In the genomic region with DNA sequence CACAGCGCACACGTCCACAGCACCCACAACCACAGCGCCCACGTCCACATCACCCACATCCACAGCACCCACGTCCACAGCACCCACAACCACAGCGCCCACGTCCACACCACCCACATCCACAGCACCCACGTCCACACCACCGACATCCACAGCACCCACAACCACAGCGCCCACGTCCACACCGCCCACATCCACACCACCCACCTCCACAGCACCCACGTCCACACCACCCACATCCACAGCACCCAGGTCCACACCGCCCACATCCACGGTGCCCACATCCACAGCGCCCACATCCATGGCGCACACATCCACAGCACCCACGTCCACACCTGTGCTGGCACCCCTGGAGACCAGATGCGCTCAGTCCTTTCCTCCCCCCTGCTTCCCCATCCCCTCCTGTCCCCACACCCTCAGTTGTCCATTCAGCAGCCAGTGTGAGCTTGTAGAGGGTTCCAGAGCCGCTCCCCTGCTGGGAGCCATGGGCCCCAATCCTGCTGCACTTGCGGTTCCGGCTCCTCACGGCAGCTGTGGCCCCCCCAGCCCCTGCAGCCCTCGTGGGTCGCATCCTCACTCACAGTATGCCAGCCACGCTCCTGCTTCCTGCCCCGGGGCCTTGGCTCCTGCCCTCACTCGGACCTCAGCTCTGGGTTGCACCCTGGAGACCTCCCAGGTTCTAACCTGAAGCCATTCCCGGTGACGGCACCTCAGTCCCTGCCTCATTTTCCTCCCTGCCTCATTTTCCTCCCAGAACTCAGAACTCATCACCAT, we compare ENCODE assay signal across 22 cellular contexts. TPM values are rescaled to one million over a fixed set of nuclear protein-coding genes. Genes with fewer than 3 reads are reported as not detected.
A peak's percentile ranks its signal among the peaks of the same experiment; 100 is the strongest.
DNase-seq lines count a peak whose midpoint lies in the region; ATAC-seq, FAIRE-seq and TF ChIP-seq lines count a peak whose summit lies in the region.
"Had no signal": no experiment of that assay in that cellular context is flagged by ENCODE, and none has a peak within 500 bp of the region (broad histone marks: within the 10 kb centered on the region; RNA-seq: fewer than 3 reads in every experiment).

No MANE protein-coding gene starts in this region.

- H3K4me3 ChIP-seq in HCT116 (replicated peaks in 1 of 2; ENCODE audit: low read depth in 1 of 2, low read length in 2 of 2), result no peak overlapping the region
- no peak overlapping the region for H3K4me3 ChIP-seq in HEK293 (ENCODE audit: low read depth, low read length)
- H3K4me3 ChIP-seq in H1 (ENCODE audit: extremely low read depth in 1 of 4, insufficient read depth in 2 of 4, low read depth in 3 of 4, low read length in 4 of 4), result no peak overlapping the region
- peak overlapping the region in 1 of 2 donors; percentile 69 for H3K4me3 ChIP-seq in neuronal stem cell (ENCODE audit: low read length in 2 of 2)

- H3K9me3 ChIP-seq in HCT116 (ENCODE audit: control insufficient read depth in 1 of 2, insufficient read depth in 1 of 2, low read depth in 1 of 2, low read length in 2 of 2) (peaks cover 0 to 4% of the 10 kb centered on the region in 2 experiments; a peak in 1 of 4 replicates), HEK293 (ENCODE audit: control insufficient read depth, insufficient read depth, low read depth, low read length) (no peaks in the 10 kb centered on the region), H1 (ENCODE audit: insufficient read depth in 2 of 2, low read depth in 1 of 2, low read length in 1 of 2) (peaks cover 3 to 27% of the 10 kb centered on the region in 2 experiments; a peak in 3 of 4 replicates), neuronal stem cell (replicated peaks in 1 of 2; ENCODE audit: control insufficient read depth in 2 of 2, insufficient read depth in 1 of 2, low read depth in 1 of 2, low read length in 2 of 2) (peaks cover 0 to 5% of the 10 kb centered on the region in 2 donors)

- no TSS peak for BruUV-seq in HCT116 (replicated peaks; lab: Mats Ljungman, UMichigan)

- no peak overlapping the region for H3K23ac ChIP-seq in H1 (ENCODE audit: insufficient read length)
- H3K23ac ChIP-seq in neuronal stem cell (ENCODE audit: low read depth, low read length, poor library complexity), result no peak overlapping the region

- no peaks in the 10 kb centered on the region for H3K79me2 ChIP-seq in HCT116 (ENCODE audit: insufficient read depth, low read length)
- no peaks in the 10 kb centered on the region for H3K79me2 ChIP-seq in H1 (ENCODE audit: control insufficient read depth in 1 of 2, insufficient read depth in 2 of 2, low read length in 2 of 2)

- no peak overlapping the region for H4K91ac ChIP-seq in H1 (replicated peaks; ENCODE audit: insufficient read length, low read length)
- H4K91ac ChIP-seq in neuronal stem cell (ENCODE audit: low read depth, low read length, poor library complexity), result no peak overlapping the region

- ATAC-seq in HCT116, result no peak
- ATAC-seq in GM21723 (IDR thresholded peaks at IDR 0.05; ENCODE audit: unreplicated experiment), result no peak
- ATAC-seq: HepG2 had no signal

- H3K9ac ChIP-seq in HCT116 (ENCODE audit: low read length) (no peak overlapping the region), H1 (replicated peaks in 1 of 4; ENCODE audit: extremely low read depth in 1 of 4, low read depth in 3 of 4, low read length in 3 of 4) (no peak overlapping the region), neuronal stem cell (ENCODE audit: low read depth, low read length, poor library complexity) (peak overlapping the region; percentile 50)

- H3K36me3 ChIP-seq in HCT116 (ENCODE audit: control insufficient read depth in 1 of 2, insufficient read depth in 2 of 2, low read length in 2 of 2) (no peaks in the 10 kb centered on the region), HEK293 (ENCODE audit: control insufficient read depth in 2 of 2, insufficient read depth in 1 of 2, low read length in 2 of 2) (no peaks in the 10 kb centered on the region), H1 (ENCODE audit: control insufficient read depth in 2 of 4, insufficient read depth in 4 of 4, low read length in 3 of 4) (no peaks in the 10 kb centered on the region), neuronal stem cell (replicated peaks in 1 of 2; ENCODE audit: control insufficient read depth in 2 of 2, insufficient read depth in 2 of 2, low read length in 2 of 2) (no peaks in the 10 kb centered on the region)

- H3K23me2 ChIP-seq in H1 (ENCODE audit: low read depth, low read length), result no peaks in the 10 kb centered on the region

- no peak overlapping the region for H3K56ac ChIP-seq in H1 (replicated peaks; ENCODE audit: insufficient read length, low read depth, low read length)

- H2AK5ac ChIP-seq in H1 (ENCODE audit: low read depth, low read length), result no peak overlapping the region
- no peak overlapping the region for H2AK5ac ChIP-seq in neuronal stem cell (ENCODE audit: low read depth, low read length)

- RAD21 ChIA-PET in HCT116 (lab: Charles Lee; ENCODE audit: low non-redundant PET in 1 of 2, low total read pairs in 2 of 2, uncharacterized antibody in 2 of 2, unreplicated experiment in 2 of 2), result no interaction called here

- CTCF ChIA-PET in HCT116 (lab: Charles Lee), result no interaction called here
- CTCF ChIA-PET in HEK293 (lab: Yijun Ruan, JAX), result no interaction called here
- CTCF ChIA-PET in H1 (lab: Charles Lee; ENCODE audit: partially characterized antibody), result interaction anchor here (1.2 kb wide), 1 partner anchor 107 kb away, joined by 3 read pairs; no protein-coding TSS in a partner anchor

- H2BK15ac ChIP-seq in H1 (ENCODE audit: low read length), result no peak overlapping the region
- H2BK15ac ChIP-seq in neuronal stem cell (ENCODE audit: low read length), result peak overlapping the region; percentile 12

- no peak for DNase-seq in HCT116 (ENCODE audit: low read depth, low spot score)
- no peak for DNase-seq in H1 (ENCODE audit: low read depth in 1 of 2, low spot score in 2 of 2)
- no peak for DNase-seq in neuronal stem cell (ENCODE audit: low spot score)
- DNase-seq in NCI-H1694 (lab: John Stamatoyannopoulos, UW), result no peak
- DNase-seq in EL, result no peak
- DNase-seq in AG20443 (ENCODE audit: low spot score), result no peak
- DNase-seq: ACHN; AML-193; DMS79; KBM-7; NCI-H1105; NCI-H2107; NCI-H510A; NCI-H748 treated with DMSO at 0.1 percent for 48 hours; NK-92 treated with Interleukin-12 subunit alpha and Interleukin-12 subunit beta, amount 100 ng/mL, for 24 hours; SHP77 had no signal

- H2AFZ ChIP-seq in HCT116 (ENCODE audit: low read depth, low read length, poor library complexity, severe bottlenecking), result no peak overlapping the region
- H2AFZ ChIP-seq in H1 (ENCODE audit: low read length), result no peak overlapping the region
- H2AFZ ChIP-seq in neuronal stem cell (ENCODE audit: low read length), result no peak overlapping the region

- H3K4me1 ChIP-seq in HCT116 (ENCODE audit: control insufficient read depth in 1 of 2, insufficient read depth in 2 of 2, low read length in 2 of 2) (peaks cover 18 to 31% of the 10 kb centered on the region in 2 experiments), HEK293 (ENCODE audit: control insufficient read depth, insufficient read depth, low read length) (no peaks in the 10 kb centered on the region), H1 (replicated peaks in 1 of 4; ENCODE audit: control insufficient read depth in 3 of 4, insufficient read depth in 4 of 4, low read length in 3 of 4) (peaks cover 0 to 6% (median 4%) of the 10 kb centered on the region in 4 experiments; a peak in 2 of 7 replicates), neuronal stem cell (ENCODE audit: control insufficient read depth in 2 of 2, insufficient read depth in 1 of 2, low read depth in 1 of 2, low read length in 2 of 2) (peaks cover 0 to 7% of the 10 kb centered on the region in 2 donors)

- peak overlapping the region; percentile 48; the same call in 1 of the 2 replicates for H3K27ac ChIP-seq in HCT116 (ENCODE audit: low read depth, low read length)
- no peak overlapping the region for H3K27ac ChIP-seq in HEK293 (ENCODE audit: extremely low read depth, low read depth, low read length)
- no peak overlapping the region for H3K27ac ChIP-seq in H1 (ENCODE audit: low read depth, low read length)
- no peak overlapping the region for H3K27ac ChIP-seq in neuronal stem cell (replicated peaks; ENCODE audit: low read length)
- H3K27ac ChIP-seq: C4-2B had no signal

- H4K20me1 ChIP-seq in HCT116 (ENCODE audit: insufficient read depth) (no peaks in the 10 kb centered on the region), H1 (replicated peaks in 1 of 2; ENCODE audit: control insufficient read depth in 1 of 2, insufficient read depth in 2 of 2, low read length in 2 of 2) (no peaks in the 10 kb centered on the region)

- H3K4ac ChIP-seq in H1 (replicated peaks; ENCODE audit: insufficient read length, low read depth, low read length), result no peak overlapping the region
- no peak overlapping the region for H3K4ac ChIP-seq in neuronal stem cell (ENCODE audit: low read length)

- no peak overlapping the region for H2BK5ac ChIP-seq in H1 (ENCODE audit: low read depth, low read length)
- peak overlapping the region; percentile 71 for H2BK5ac ChIP-seq in neuronal stem cell (ENCODE audit: low read length)

- no peak for TF ChIP-seq RAD21 in HCT116 (IDR thresholded peaks at IDR 0.05; ENCODE audit: low read depth)
- TF ChIP-seq RAD21 in H1 (IDR thresholded peaks at IDR 0.05 in 1 of 2, conservative IDR thresholded peaks at IDR 0.05 in 1 of 2; ENCODE audit: low read depth in 2 of 2, low read length in 2 of 2), result no peak

- no peaks in the 10 kb centered on the region for H3K9me2 ChIP-seq in HCT116 (ENCODE audit: insufficient read depth)

- no peak overlapping the region for H4K5ac ChIP-seq in H1 (ENCODE audit: insufficient read length, low read depth, low read length)

- H3K4me2 ChIP-seq in HCT116 (ENCODE audit: low read length) (no peak overlapping the region), H1 (ENCODE audit: insufficient read depth in 1 of 2, low read depth in 2 of 2, low read length in 2 of 2) (no peak overlapping the region), neuronal stem cell (ENCODE audit: insufficient read depth, low read length, poor library complexity, severe bottlenecking) (no peak overlapping the region)

- intact Hi-C loops in HCT116 (cut with micrococcal nuclease), result no loop called here

- peak overlapping the region; percentile 35; the same call in 1 of the 2 replicates for H4K8ac ChIP-seq in H1 (ENCODE audit: extremely low read depth, insufficient read depth, low read length)
- no peak overlapping the region for H4K8ac ChIP-seq in neuronal stem cell (ENCODE audit: low read depth, low read length)

- no peak for TF ChIP-seq EP300 in H1 (IDR thresholded peaks at IDR 0.05; ENCODE audit: borderline replicate concordance in 1 of 2, low read depth in 2 of 2, low read length in 2 of 2)

- TF ChIP-seq CTCF in HCT116 (IDR thresholded peaks at IDR 0.05 in 2 of 3, conservative IDR thresholded peaks at IDR 0.05 in 1 of 3; ENCODE audit: borderline replicate concordance in 1 of 3, insufficient read depth in 1 of 3, low read depth in 2 of 3, low read length in 2 of 3) (no peak), HEK293 (tag by site-specific recombination; IDR thresholded peaks at IDR 0.05) (no peak), H1 (IDR thresholded peaks at IDR 0.05; ENCODE audit: control extremely low read depth in 1 of 3, insufficient read depth in 1 of 3, low read depth in 1 of 3, low read length in 3 of 3) (no peak)

- POLR2A ChIA-PET in HCT116 (lab: Charles Lee), result no interaction called here
- POLR2A ChIA-PET in HEK293 (lab: Yijun Ruan, JAX), result no interaction called here
- POLR2A ChIA-PET in H1 (lab: Charles Lee; ENCODE audit: partially characterized antibody), result no interaction called here

- H3K18ac ChIP-seq in H1 (ENCODE audit: extremely low read depth, low read length) (no peak overlapping the region), neuronal stem cell (ENCODE audit: low read length) (peak overlapping the region; percentile 19)

- H3K79me1 ChIP-seq in H1 (ENCODE audit: low read depth, low read length) (no peaks in the 10 kb centered on the region), neuronal stem cell (ENCODE audit: low read depth, low read length) (no peaks in the 10 kb centered on the region)

- H2BK12ac ChIP-seq in H1 (ENCODE audit: low read depth, low read length) (no peak overlapping the region), neuronal stem cell (ENCODE audit: low read length) (peak overlapping the region; percentile 16)

- no peak overlapping the region for H2BK120ac ChIP-seq in H1 (replicated peaks; ENCODE audit: low read depth, low read length)
- H2BK120ac ChIP-seq in neuronal stem cell (ENCODE audit: low read depth, low read length), result no peak overlapping the region

- H3K27me3 ChIP-seq in HCT116 (ENCODE audit: insufficient read depth, low read length), result peaks cover 9% of the 10 kb centered on the region; the same call in 1 of the 2 replicates
- H3K27me3 ChIP-seq in H1 (replicated peaks in 1 of 4; ENCODE audit: control insufficient read depth in 3 of 4, extremely low read depth in 1 of 4, insufficient read depth in 3 of 4, low read length in 3 of 4), result peaks cover 0 to 11% (median 4%) of the 10 kb centered on the region in 4 experiments; a peak in 4 of 7 replicates
- H3K27me3 ChIP-seq in neuronal stem cell (ENCODE audit: control insufficient read depth in 3 of 3, insufficient read depth in 3 of 3, low read depth in 1 of 3, low read length in 3 of 3), result peaks cover 0 to 25% (median 0%) of the 10 kb centered on the region in 3 experiments

- TF ChIP-seq POLR2A in HCT116 (IDR thresholded peaks at IDR 0.05; ENCODE audit: borderline replicate concordance, extremely low read depth, insufficient read depth, insufficient read length) (no peak), H1 (IDR thresholded peaks at IDR 0.05; ENCODE audit: control extremely low read depth in 1 of 2, low read depth in 2 of 2, low read length in 2 of 2) (no peak)

- H3K14ac ChIP-seq in H1 (ENCODE audit: insufficient read length) (no peak overlapping the region), neuronal stem cell (ENCODE audit: low read length) (no peak overlapping the region)

- FAIRE-seq in H1 (lab: Jason Lieb, UNC), result no peak
- FAIRE-seq: D721Med, H54, HepG2 had no signal

- no peak overlapping the region for H2BK20ac ChIP-seq in H1 (ENCODE audit: low read length)

- WGBS in H1 (ENCODE audit: extremely low coverage in 1 of 2, insufficient coverage in 1 of 2, insufficient read length in 1 of 2, insufficient replicate concordance in 2 of 2, low coverage in 1 of 2, low lambda C conversion rate in 2 of 2, missing lambda C conversion rate in 1 of 2), 2 experiments, result 91% methylated on average over 27 of the region's 30 CpGs; no CpG with 5 or more reads in 1 of the 2 experiments
- no CpG with 5 or more reads among the region's 30 CpGs for WGBS in neuronal stem cell (ENCODE audit: extremely low coverage in 2 of 2, insufficient read length in 2 of 2, insufficient replicate concordance in 1 of 2), 2 donors

RNA-seq across cellular contexts. Expression of a gene that starts 37.8 kb away (rescaled TPM):
- 2.6 TPM for total RNA-seq in HCT116 (2021; ENCODE audit: unreplicated experiment)
- polyA plus RNA-seq in HCT116 (2012), result 1.6 and 2.6 TPM in 2 replicates
- total RNA-seq in H1 (2021; fragmentation: NEBNext Ultra II Directional; extraction: Animal tissue kit (Norgen Biotek cat#: 25700)), result 2.0 and 3.3 TPM in 2 replicates
- polyA plus RNA-seq in H1 (2011; rRNA removed), result 3.6 and 5.3 TPM in 2 replicates
- 6.1 TPM for polyA plus RNA-seq in H1 (2011; cell fraction: cytosol; rRNA removed)
- polyA plus RNA-seq in H1 (2011; cell fraction: nucleus; rRNA removed), result 9.4 TPM
- polyA plus RNA-seq in H1 (2012, experiment 1 of 2), result 2.3 to 3.6 TPM (median 3.1 TPM) in 4 replicates
- 2.3 TPM for polyA plus RNA-seq in H1 (2012, experiment 2 of 2)
- polyA plus RNA-seq in H1 (2013, experiment 1 of 2), result 0.73 TPM
- polyA plus RNA-seq in H1 (2013, experiment 2 of 2), result 0.92 TPM
- polyA minus RNA-seq in H1 (2011; rRNA and poly(A)+ RNA removed), result 2.3 and 4.0 TPM in 2 replicates
- 4.0 TPM for polyA minus RNA-seq in H1 (2011; cell fraction: cytosol; rRNA and poly(A)+ RNA removed)
- 4.2 TPM for polyA minus RNA-seq in H1 (2011; cell fraction: nucleus; rRNA and poly(A)+ RNA removed)
- 0.13 TPM for polyA plus RNA-seq in neuronal stem cell (2013, experiment 1 of 2)
- 0.14 TPM for polyA plus RNA-seq in neuronal stem cell (2013, experiment 2 of 2)
- polyA plus RNA-seq: HepG2 had no signal
